Comparison of ENCODE assay signal across 15 cellular contexts in genomic region chr15:83200162-83200561, GRCh38. TPM values are rescaled to one million over a fixed set of nuclear protein-coding genes. Genes with fewer than 3 reads are reported as not detected.
DNase-seq lines count a peak whose midpoint lies in the region; ATAC-seq and TF ChIP-seq lines count a peak whose summit lies in the region.
"Had no signal": no experiment of that assay in that cellular context is flagged by ENCODE, and none has a peak within 500 bp of the region (broad histone marks: within the 10 kb centered on the region; RNA-seq: fewer than 3 reads in every experiment).

No MANE protein-coding gene starts in this region.

- peak overlapping the region; percentile 26 for H3K4me3 Mint-ChIP-seq in stimulated activated effector memory CD8-positive, alpha-beta T cell treated with anti-CD3 and anti-CD28 coated beads, Interleukin-12 subunit alpha, Interleukin-12 subunit beta, amount 100 ng/mL, for 72 hours

- 53% methylated on average over 2 of the region's 7 CpGs for WGBS in mammary epithelial cell (ENCODE audit: low coverage, missing lambda C conversion rate)

- TF ChIP-seq CTCF in Panc1 (IDR thresholded peaks at IDR 0.05) (no peak), mammary epithelial cell (conservative IDR thresholded peaks at IDR 0.05 in 1 of 2, IDR thresholded peaks at IDR 0.05 in 1 of 2; ENCODE audit: extremely low read depth in 1 of 2, insufficient read depth in 1 of 2, low read depth in 1 of 2, low read length in 2 of 2) (no peak)

- dilution Hi-C loops in mammary epithelial cell (cut with HindIII; ENCODE audit: low sequenced_read_pairs) = no loop called here

- H3K4me1 ChIP-seq in Panc1 (ENCODE audit: control insufficient read depth, insufficient read depth, low read length) (peaks cover 9% of the 10 kb centered on the region; the same call in 1 of the 2 replicates), mammary epithelial cell (ENCODE audit: insufficient read depth, low read length) (peaks cover 26% of the 10 kb centered on the region)

- H3K36me3 ChIP-seq in Panc1 (ENCODE audit: control insufficient read depth, insufficient read depth, low read length) = no peaks in the 10 kb centered on the region; the same call in 1 of the 2 replicates
- H3K36me3 ChIP-seq in mammary epithelial cell (ENCODE audit: insufficient read depth, low read length) = no peaks in the 10 kb centered on the region
- no peaks in the 10 kb centered on the region for H3K36me3 ChIP-seq in MG63
- H3K36me3 ChIP-seq: tibial artery had no signal

- H2AFZ ChIP-seq in mammary epithelial cell (ENCODE audit: low read depth, low read length) = no peak overlapping the region

- POLR2A ChIA-PET in Panc1 (lab: Charles Lee) = no interaction called here

- no peak overlapping the region for H3K9ac ChIP-seq in mammary epithelial cell (ENCODE audit: insufficient read depth, low read length)

- DNase-seq in activated CD4-positive, alpha-beta T cell treated with anti-CD3 and anti-CD28 coated beads, Interleukin-2, amount 50 U/mL, for 48 hours = peak; percentile 18 to 36
- no peak for DNase-seq in activated CD4-positive, alpha-beta T cell treated with anti-CD3 and anti-CD28 coated beads for 4 hours
- no peak for DNase-seq in Panc1 (ENCODE audit: low read depth, low spot score)
- DNase-seq in mammary epithelial cell = peak; percentile 83
- DNase-seq in stimulated activated effector memory CD8-positive, alpha-beta T cell treated with anti-CD3 and anti-CD28 coated beads, Interleukin-12 subunit alpha, Interleukin-12 subunit beta, amount 100 ng/mL, for 72 hours (ENCODE audit: low spot score in 2 of 2) = no peak
- no peak for DNase-seq in hypothalamus (lab: John Stamatoyannopoulos, UW)
- DNase-seq in MG63 = no peak
- no peak for DNase-seq in OCI-M2 (lab: John Stamatoyannopoulos, UW; ENCODE audit: unreplicated experiment)
- DNase-seq: MV-4-11, NCI-H226, T1000, tibial artery had no signal

- in situ Hi-C loops in Panc1 (cut with HindIII; ENCODE audit: low pct_unique_long_range_greater_than_20kb, low sequenced_read_pairs) (no loop called here), mammary epithelial cell (cut with MboI; ENCODE audit: low sequenced_read_pairs in 2 of 2) (no loop called here)

- H3K27ac Mint-ChIP-seq in stimulated activated effector memory CD8-positive, alpha-beta T cell treated with anti-CD3 and anti-CD28 coated beads, Interleukin-12 subunit alpha, Interleukin-12 subunit beta, amount 100 ng/mL, for 72 hours = peak overlapping the region; percentile 83

- intact Hi-C loops in Panc1 (cut with micrococcal nuclease; ENCODE audit: unreplicated experiment) = no loop called here
- intact Hi-C loops in mammary epithelial cell (cut with micrococcal nuclease) = no loop called here

- ATAC-seq in Panc1 = peak; percentile 62; the same call in 1 of the 2 replicates
- peak; percentile 65 for ATAC-seq in stimulated activated effector memory CD8-positive, alpha-beta T cell treated with anti-CD3 and anti-CD28 coated beads, Interleukin-12 subunit alpha, Interleukin-12 subunit beta, amount 100 ng/mL, for 72 hours
- ATAC-seq: sciatic nerve had no signal

- CTCF ChIA-PET in Panc1 (lab: Charles Lee) = no interaction called here
- CTCF ChIA-PET in mammary epithelial cell (lab: Charles Lee; ENCODE audit: low non-redundant PET) = no interaction called here

- H3K9me3 ChIP-seq in Panc1 (ENCODE audit: control insufficient read depth, insufficient read depth, low read depth, low read length) = no peaks in the 10 kb centered on the region
- H3K9me3 ChIP-seq in mammary epithelial cell (replicated peaks; ENCODE audit: insufficient read depth, low read length) = no peaks in the 10 kb centered on the region
- H3K9me3 ChIP-seq in MG63 = no peaks in the 10 kb centered on the region
- H3K9me3 ChIP-seq: A549, tibial artery had no signal

- no peak overlapping the region for H3K4me3 ChIP-seq in Panc1 (ENCODE audit: low read depth in 2 of 2, low read length in 2 of 2)
- H3K4me3 ChIP-seq in mammary epithelial cell (replicated peaks in 1 of 3; ENCODE audit: insufficient read depth in 1 of 3, low read depth in 2 of 3, low read length in 3 of 3) = no peak overlapping the region
- H3K4me3 ChIP-seq in MG63 = no peak overlapping the region
- H3K4me3 ChIP-seq: A549, tibial artery had no signal

- no peaks in the 10 kb centered on the region for H3K9me3 Mint-ChIP-seq in stimulated activated effector memory CD8-positive, alpha-beta T cell treated with anti-CD3 and anti-CD28 coated beads, Interleukin-12 subunit alpha, Interleukin-12 subunit beta, amount 100 ng/mL, for 72 hours

- H3K27ac ChIP-seq in Panc1 (ENCODE audit: low read length) (no peak overlapping the region), mammary epithelial cell (ENCODE audit: insufficient read depth, low read depth, low read length) (peak overlapping the region; percentile 7)
- H3K27ac ChIP-seq: A549, HL-60, tibial artery had no signal

- no TSS peak for BruUV-seq in Panc1 (replicated peaks; lab: Mats Ljungman, UMichigan)
- BruUV-seq in mammary epithelial cell (replicated peaks; lab: Mats Ljungman, UMichigan) = no TSS peak

- H4K20me1 ChIP-seq in mammary epithelial cell (ENCODE audit: insufficient read depth, low read length) = no peaks in the 10 kb centered on the region

- peak overlapping the region; percentile 15 for H3K4me2 ChIP-seq in mammary epithelial cell (ENCODE audit: insufficient read depth, low read depth, low read length)
- H3K4me2 ChIP-seq: A549 had no signal

- H3K79me2 ChIP-seq in mammary epithelial cell (ENCODE audit: insufficient read depth, low read length) = peaks cover 87% of the 10 kb centered on the region

- H3K4me1 Mint-ChIP-seq in stimulated activated effector memory CD8-positive, alpha-beta T cell treated with anti-CD3 and anti-CD28 coated beads, Interleukin-12 subunit alpha, Interleukin-12 subunit beta, amount 100 ng/mL, for 72 hours = peaks cover 15% of the 10 kb centered on the region

- H3K27me3 ChIP-seq in Panc1 (ENCODE audit: control insufficient read depth, insufficient read depth, low read length) (no peaks in the 10 kb centered on the region), mammary epithelial cell (ENCODE audit: insufficient read depth, low read length) (no peaks in the 10 kb centered on the region), MG63 (no peaks in the 10 kb centered on the region)
- H3K27me3 ChIP-seq: tibial artery had no signal

- H3K36me3 Mint-ChIP-seq in stimulated activated effector memory CD8-positive, alpha-beta T cell treated with anti-CD3 and anti-CD28 coated beads, Interleukin-12 subunit alpha, Interleukin-12 subunit beta, amount 100 ng/mL, for 72 hours = no peaks in the 10 kb centered on the region

RNA-seq across cellular contexts. Expression of gene HDGFL3, which starts 7.5 kb away (rescaled TPM):
- total RNA-seq in Panc1 (2021; ENCODE audit: unreplicated experiment) (34.1 TPM), mammary epithelial cell (10 to 100 TPM; 22.7 to 79.2 TPM)
- polyA plus RNA-seq in Panc1 (2012; ENCODE audit: insufficient read length) = 19.7 TPM
- 20.4 TPM for polyA plus RNA-seq in mammary epithelial cell
- 19.2 TPM for polyA minus RNA-seq in mammary epithelial cell
- 24.9 and 42.7 TPM in 2 replicates for total RNA-seq in MG63 (2014; rRNA removed; shearing (Covaris generic); ENCODE audit: low replicate concordance)

Comparison
In these comparisons a context has a peak if more than half of its experiments do, and no peak if none do; other contexts are left out.
1. DNase-seq: peak in activated CD4-positive, alpha-beta T cell treated with anti-CD3 and anti-CD28 coated beads, Interleukin-2, amount 50 U/mL, for 48 hours (2 of 2) and mammary epithelial cell (single experiment); none in activated CD4-positive, alpha-beta T cell treated with anti-CD3 and anti-CD28 coated beads for 4 hours (0 of 2), Panc1 (single experiment), stimulated activated effector memory CD8-positive, alpha-beta T cell treated with anti-CD3 and anti-CD28 coated beads, Interleukin-12 subunit alpha, Interleukin-12 subunit beta, amount 100 ng/mL, for 72 hours (0 of 2), hypothalamus (0 of 51), MG63 (single experiment) and OCI-M2 (single experiment).